ENCODE assay signal across 8 cellular contexts in the genomic region with DNA sequence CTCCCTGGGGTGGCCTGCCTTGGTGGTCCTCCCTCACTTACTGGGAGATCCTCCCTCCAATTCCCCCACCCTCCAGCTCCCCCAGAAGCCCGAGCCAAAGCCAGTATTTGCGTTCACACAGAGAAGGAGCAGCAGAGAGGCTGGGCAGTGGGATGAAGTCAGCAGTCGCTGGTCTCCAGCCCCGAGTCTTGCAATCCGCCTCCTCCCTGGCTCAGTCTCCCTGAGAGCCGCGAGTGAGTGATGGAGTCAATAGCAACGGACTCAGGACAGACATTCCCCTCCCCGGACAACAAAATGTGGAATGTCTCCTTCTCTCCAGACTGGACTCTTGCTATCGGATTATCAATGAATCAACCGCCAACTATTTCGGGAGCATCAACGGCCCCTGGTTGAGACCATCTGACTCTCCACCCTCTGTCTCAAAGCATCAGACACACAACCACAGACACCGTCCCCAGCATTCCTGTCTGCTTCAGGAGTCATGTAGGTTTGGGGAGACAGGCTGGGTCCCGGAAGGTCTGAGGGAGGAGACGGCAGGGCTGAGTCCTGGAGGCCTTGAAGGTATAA.
DNase-seq lines count a peak whose midpoint lies in the region; TF ChIP-seq lines count a peak whose summit lies in the region.

No MANE protein-coding gene starts in this region.

- intact Hi-C loops in transverse colon (cut with DNase I; ENCODE audit: low total_unique reads): no loop called here

- H3K9me3 ChIP-seq in OCI-LY3 (ENCODE audit: insufficient read depth, low read length) (no peaks in the 10 kb centered on the region), duodenal mucosa (ENCODE audit: control insufficient read depth in 1 of 2, low read length in 2 of 2) (no peaks in the 10 kb centered on the region), mucosa of rectum (ENCODE audit: control insufficient read depth in 2 of 2, low read length in 2 of 2) (no peaks in the 10 kb centered on the region), transverse colon (no peaks in the 10 kb centered on the region)

- no peak for TF ChIP-seq EP300 in transverse colon (IDR thresholded peaks at IDR 0.05; ENCODE audit: low read depth)

- no peak overlapping the region for H2AFZ ChIP-seq in OCI-LY3 (ENCODE audit: low read depth, low read length)

- 65 to 72% methylated on average over 4 to 16 of the region's 16 CpGs for WGBS in transverse colon (ENCODE audit: low coverage in 1 of 2), 2 donors

- peaks cover 23% of the 10 kb centered on the region for H3K4me1 ChIP-seq in OCI-LY3 (ENCODE audit: low read length)
- peaks cover 14 to 24% of the 10 kb centered on the region in 2 donors for H3K4me1 ChIP-seq in duodenal mucosa (ENCODE audit: control insufficient read depth in 1 of 2, insufficient read depth in 2 of 2, low read length in 2 of 2)
- peaks cover 13 to 17% of the 10 kb centered on the region in 2 donors for H3K4me1 ChIP-seq in mucosa of rectum (ENCODE audit: control insufficient read depth in 2 of 2, insufficient read depth in 2 of 2, low read length in 2 of 2)
- peaks cover 11 to 30% (median 15%) of the 10 kb centered on the region in 4 donors for H3K4me1 ChIP-seq in transverse colon

- peaks cover 34% of the 10 kb centered on the region for H3K79me2 ChIP-seq in OCI-LY3 (ENCODE audit: low read length)

- in situ Hi-C loops in transverse colon (cut with MboI; ENCODE audit: low pct_ligation_motif_present in 1 of 4, low pct_unique_long_range_greater_than_20kb in 1 of 4, low sequenced_read_pairs in 3 of 4): loop anchor here in 1 of 4 donors (25.0 kb wide), 1 partner anchor 265 kb away; no protein-coding TSS in a partner anchor

- H3K4me2 ChIP-seq in OCI-LY3 (ENCODE audit: low read length): peak overlapping the region; percentile 94; the same call in 1 of the 2 replicates

- TF ChIP-seq CTCF in OCI-LY3 (IDR thresholded peaks at IDR 0.05; ENCODE audit: low read depth, low read length): no peak
- no peak for TF ChIP-seq CTCF in transverse colon (IDR thresholded peaks at IDR 0.05)

- no peak for TF ChIP-seq POLR2A in transverse colon (IDR thresholded peaks at IDR 0.05)

- H3K4me3 ChIP-seq in OCI-LY3 (ENCODE audit: low read length) (no peak overlapping the region), duodenal mucosa (ENCODE audit: low read depth in 1 of 2, low read length in 2 of 2) (no peak overlapping the region), mucosa of rectum (ENCODE audit: low read length in 2 of 2) (peak overlapping the region in 1 of 2 donors; percentile 21), transverse colon (no peak overlapping the region)

- H4K20me1 ChIP-seq in OCI-LY3 (ENCODE audit: insufficient read depth, low read length): peaks cover 3% of the 10 kb centered on the region; the same call in 1 of the 2 replicates

- no peaks in the 10 kb centered on the region for H3K36me3 ChIP-seq in OCI-LY3 (replicated peaks; ENCODE audit: low read depth, low read length)
- peaks cover 0 to 5% of the 10 kb centered on the region in 2 donors for H3K36me3 ChIP-seq in duodenal mucosa (ENCODE audit: control insufficient read depth in 1 of 2, insufficient read depth in 2 of 2, low read length in 2 of 2)
- peaks cover 10 to 11% of the 10 kb centered on the region in 2 donors for H3K36me3 ChIP-seq in mucosa of rectum (ENCODE audit: control insufficient read depth in 2 of 2, insufficient read depth in 2 of 2, low read length in 2 of 2)
- no peaks in the 10 kb centered on the region for H3K36me3 ChIP-seq in transverse colon

- H3K27me3 ChIP-seq in OCI-LY3 (ENCODE audit: low read depth, low read length): no peaks in the 10 kb centered on the region
- H3K27me3 ChIP-seq in duodenal mucosa (ENCODE audit: control insufficient read depth in 1 of 2, insufficient read depth in 2 of 2, low read length in 2 of 2): no peaks in the 10 kb centered on the region
- H3K27me3 ChIP-seq in mucosa of rectum (ENCODE audit: control insufficient read depth in 2 of 2, insufficient read depth in 2 of 2, low read length in 2 of 2): no peaks in the 10 kb centered on the region
- no peaks in the 10 kb centered on the region for H3K27me3 ChIP-seq in transverse colon

- H3K9ac ChIP-seq in OCI-LY3 (ENCODE audit: low read length): no peak overlapping the region
- H3K9ac ChIP-seq in duodenal mucosa (ENCODE audit: low read depth in 1 of 2, low read length in 2 of 2): no peak overlapping the region
- H3K9ac ChIP-seq in mucosa of rectum (ENCODE audit: low read depth in 1 of 2, low read length in 2 of 2): no peak overlapping the region

- H3K27ac ChIP-seq in OCI-LY3 (ENCODE audit: low read length): no peak overlapping the region
- peak overlapping the region; percentile 63 for H3K27ac ChIP-seq in duodenal mucosa (ENCODE audit: low read depth, low read length)
- peak overlapping the region; percentile 59 to 81 for H3K27ac ChIP-seq in mucosa of rectum (ENCODE audit: low read depth in 2 of 2, low read length in 2 of 2)
- peak overlapping the region; percentile 82 to 91 (median 83) for H3K27ac ChIP-seq in transverse colon

- DNase-seq in transverse colon (no peak), RKO (ENCODE audit: low spot score) (no peak), COR-L47 (lab: John Stamatoyannopoulos, UW) (no peak), NCI-H2107 treated with DMSO at 0.1 percent for 48 hours (lab: John Stamatoyannopoulos, UW; ENCODE audit: unreplicated experiment) (no peak)
- no peak for DNase-seq in activated naive CD4-positive, alpha-beta T cell treated with Interleukin-2 at 50 U/mL for 16 hours
